1 cellular context compared by ENCODE assay signal in genomic region chr14:73696466-73697390, GRCh38.
A peak's percentile ranks its signal among the peaks of the same experiment; 100 is the strongest.
TF ChIP-seq lines count a peak whose summit lies in the region.

No MANE protein-coding gene starts in this region.

TF ChIP-seq in GM12878, 131 proteins besides CTCF, POLR2A, EP300 and RAD21 (continued from another document and continues in another):
- TF ChIP-seq, protein P1, sequence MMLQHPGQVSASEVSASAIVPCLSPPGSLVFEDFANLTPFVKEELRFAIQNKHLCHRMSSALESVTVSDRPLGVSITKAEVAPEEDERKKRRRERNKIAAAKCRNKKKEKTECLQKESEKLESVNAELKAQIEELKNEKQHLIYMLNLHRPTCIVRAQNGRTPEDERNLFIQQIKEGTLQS (IDR thresholded peaks at IDR 0.05; ENCODE audit: borderline replicate concordance, extremely low read depth, low read depth, low read length) = no peak
- TF ChIP-seq ATF7 (IDR thresholded peaks at IDR 0.05; ENCODE audit: low read depth) = peak; percentile 86
- peak; percentile 53; the same call in 1 of the 2 replicates for TF ChIP-seq GATAD2B (conservative IDR thresholded peaks at IDR 0.05; ENCODE audit: low read depth)
- TF ChIP-seq POLR2AphosphoS5 (IDR thresholded peaks at IDR 0.05; ENCODE audit: low read length) = no peak
- TF ChIP-seq NBN (IDR thresholded peaks at IDR 0.05) = 0 out of 2 replicates have a peak, but pooled peaks have one; percentile 64
- no peak for TF ChIP-seq E4F1 (IDR thresholded peaks at IDR 0.05; ENCODE audit: borderline replicate concordance, partially characterized antibody)
- TF ChIP-seq BHLHE40 (IDR thresholded peaks at IDR 0.05; ENCODE audit: borderline replicate concordance in 1 of 2, low read depth in 2 of 2, low read length in 1 of 2) = peak in 1 of 2 experiments; percentile 73; a peak in 2 of 4 replicates
- TF ChIP-seq MYC (IDR thresholded peaks at IDR 0.05; ENCODE audit: insufficient read depth, insufficient read length, insufficient replicate concordance, low read length, severe bottlenecking) = no peak
- TF ChIP-seq ZNF24 (IDR thresholded peaks at IDR 0.05) = peak; percentile 78
- peak in 1 of 2 experiments; percentile 14; a peak in 1 of 4 replicates for TF ChIP-seq ETV6 (conservative IDR thresholded peaks at IDR 0.05 in 1 of 2, IDR thresholded peaks at IDR 0.05 in 1 of 2; ENCODE audit: borderline replicate concordance in 1 of 2, low read depth in 1 of 2)
- TF ChIP-seq EED (IDR thresholded peaks at IDR 0.05; ENCODE audit: low read depth) = peak; percentile 86
- peak in 1 of 2 experiments; percentile 73; a peak in 1 of 4 replicates for TF ChIP-seq SRF (IDR thresholded peaks at IDR 0.05; ENCODE audit: low read depth in 2 of 2, low read length in 2 of 2)
- TF ChIP-seq KAT2A (conservative IDR thresholded peaks at IDR 0.05; ENCODE audit: control insufficient read depth, low read depth, low read length) = no peak
- TF ChIP-seq KLF5 (IDR thresholded peaks at IDR 0.05; ENCODE audit: partially characterized antibody) = peak; percentile 55
- TF ChIP-seq, protein P2, sequence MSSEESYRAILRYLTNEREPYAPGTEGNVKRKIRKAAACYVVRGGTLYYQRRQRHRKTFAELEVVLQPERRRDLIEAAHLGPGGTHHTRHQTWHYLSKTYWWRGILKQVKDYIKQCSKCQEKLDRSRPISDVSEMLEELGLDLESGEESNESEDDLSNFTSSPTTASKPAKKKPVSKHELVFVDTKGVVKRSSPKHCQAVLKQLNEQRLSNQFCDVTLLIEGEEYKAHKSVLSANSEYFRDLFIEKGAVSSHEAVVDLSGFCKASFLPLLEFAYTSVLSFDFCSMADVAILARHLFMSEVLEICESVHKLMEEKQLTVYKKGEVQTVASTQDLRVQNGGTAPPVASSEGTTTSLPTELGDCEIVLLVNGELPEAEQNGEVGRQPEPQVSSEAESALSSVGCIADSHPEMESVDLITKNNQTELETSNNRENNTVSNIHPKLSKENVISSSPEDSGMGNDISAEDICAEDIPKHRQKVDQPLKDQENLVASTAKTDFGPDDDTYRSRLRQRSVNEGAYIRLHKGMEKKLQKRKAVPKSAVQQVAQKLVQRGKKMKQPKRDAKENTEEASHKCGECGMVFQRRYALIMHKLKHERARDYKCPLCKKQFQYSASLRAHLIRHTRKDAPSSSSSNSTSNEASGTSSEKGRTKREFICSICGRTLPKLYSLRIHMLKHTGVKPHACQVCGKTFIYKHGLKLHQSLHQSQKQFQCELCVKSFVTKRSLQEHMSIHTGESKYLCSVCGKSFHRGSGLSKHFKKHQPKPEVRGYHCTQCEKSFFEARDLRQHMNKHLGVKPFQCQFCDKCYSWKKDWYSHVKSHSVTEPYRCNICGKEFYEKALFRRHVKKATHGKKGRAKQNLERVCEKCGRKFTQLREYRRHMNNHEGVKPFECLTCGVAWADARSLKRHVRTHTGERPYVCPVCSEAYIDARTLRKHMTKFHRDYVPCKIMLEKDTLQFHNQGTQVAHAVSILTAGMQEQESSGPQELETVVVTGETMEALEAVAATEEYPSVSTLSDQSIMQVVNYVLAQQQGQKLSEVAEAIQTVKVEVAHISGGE (CRISPR knock-in tag; IDR thresholded peaks at IDR 0.05) = no peak
- TF ChIP-seq, protein P3, sequence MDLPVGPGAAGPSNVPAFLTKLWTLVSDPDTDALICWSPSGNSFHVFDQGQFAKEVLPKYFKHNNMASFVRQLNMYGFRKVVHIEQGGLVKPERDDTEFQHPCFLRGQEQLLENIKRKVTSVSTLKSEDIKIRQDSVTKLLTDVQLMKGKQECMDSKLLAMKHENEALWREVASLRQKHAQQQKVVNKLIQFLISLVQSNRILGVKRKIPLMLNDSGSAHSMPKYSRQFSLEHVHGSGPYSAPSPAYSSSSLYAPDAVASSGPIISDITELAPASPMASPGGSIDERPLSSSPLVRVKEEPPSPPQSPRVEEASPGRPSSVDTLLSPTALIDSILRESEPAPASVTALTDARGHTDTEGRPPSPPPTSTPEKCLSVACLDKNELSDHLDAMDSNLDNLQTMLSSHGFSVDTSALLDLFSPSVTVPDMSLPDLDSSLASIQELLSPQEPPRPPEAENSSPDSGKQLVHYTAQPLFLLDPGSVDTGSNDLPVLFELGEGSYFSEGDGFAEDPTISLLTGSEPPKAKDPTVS (IDR thresholded peaks at IDR 0.05; ENCODE audit: low read depth, low read length) = no peak
- TF ChIP-seq, protein P4, sequence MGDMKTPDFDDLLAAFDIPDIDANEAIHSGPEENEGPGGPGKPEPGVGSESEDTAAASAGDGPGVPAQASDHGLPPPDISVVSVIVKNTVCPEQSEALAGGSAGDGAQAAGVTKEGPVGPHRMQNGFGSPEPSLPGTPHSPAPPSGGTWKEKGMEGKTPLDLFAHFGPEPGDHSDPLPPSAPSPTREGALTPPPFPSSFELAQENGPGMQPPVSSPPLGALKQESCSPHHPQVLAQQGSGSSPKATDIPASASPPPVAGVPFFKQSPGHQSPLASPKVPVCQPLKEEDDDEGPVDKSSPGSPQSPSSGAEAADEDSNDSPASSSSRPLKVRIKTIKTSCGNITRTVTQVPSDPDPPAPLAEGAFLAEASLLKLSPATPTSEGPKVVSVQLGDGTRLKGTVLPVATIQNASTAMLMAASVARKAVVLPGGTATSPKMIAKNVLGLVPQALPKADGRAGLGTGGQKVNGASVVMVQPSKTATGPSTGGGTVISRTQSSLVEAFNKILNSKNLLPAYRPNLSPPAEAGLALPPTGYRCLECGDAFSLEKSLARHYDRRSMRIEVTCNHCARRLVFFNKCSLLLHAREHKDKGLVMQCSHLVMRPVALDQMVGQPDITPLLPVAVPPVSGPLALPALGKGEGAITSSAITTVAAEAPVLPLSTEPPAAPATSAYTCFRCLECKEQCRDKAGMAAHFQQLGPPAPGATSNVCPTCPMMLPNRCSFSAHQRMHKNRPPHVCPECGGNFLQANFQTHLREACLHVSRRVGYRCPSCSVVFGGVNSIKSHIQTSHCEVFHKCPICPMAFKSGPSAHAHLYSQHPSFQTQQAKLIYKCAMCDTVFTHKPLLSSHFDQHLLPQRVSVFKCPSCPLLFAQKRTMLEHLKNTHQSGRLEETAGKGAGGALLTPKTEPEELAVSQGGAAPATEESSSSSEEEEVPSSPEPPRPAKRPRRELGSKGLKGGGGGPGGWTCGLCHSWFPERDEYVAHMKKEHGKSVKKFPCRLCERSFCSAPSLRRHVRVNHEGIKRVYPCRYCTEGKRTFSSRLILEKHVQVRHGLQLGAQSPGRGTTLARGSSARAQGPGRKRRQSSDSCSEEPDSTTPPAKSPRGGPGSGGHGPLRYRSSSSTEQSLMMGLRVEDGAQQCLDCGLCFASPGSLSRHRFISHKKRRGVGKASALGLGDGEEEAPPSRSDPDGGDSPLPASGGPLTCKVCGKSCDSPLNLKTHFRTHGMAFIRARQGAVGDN (IDR thresholded peaks at IDR 0.05) = peak; percentile 43; the same call in 1 of the 2 replicates
- no peak for TF ChIP-seq CUX1 (IDR thresholded peaks at IDR 0.05; ENCODE audit: insufficient replicate concordance, low read depth, low read length)
- TF ChIP-seq BCL3 (IDR thresholded peaks at IDR 0.05; ENCODE audit: borderline replicate concordance, insufficient read depth, low read depth, low read length, poor library complexity, severe bottlenecking) = peak; percentile 93
- TF ChIP-seq BACH1 (IDR thresholded peaks at IDR 0.05; ENCODE audit: borderline replicate concordance) = peak; percentile 89; the same call in 1 of the 2 replicates
- TF ChIP-seq CEBPB (IDR thresholded peaks at IDR 0.05; ENCODE audit: borderline replicate concordance in 1 of 2, low read depth in 2 of 2, low read length in 2 of 2) = peak in 1 of 2 experiments; percentile 62; a peak in 1 of 4 replicates
- no peak for TF ChIP-seq SMC3 (IDR thresholded peaks at IDR 0.05; ENCODE audit: borderline replicate concordance, low read length)
- peak; percentile 99 for TF ChIP-seq IRF4 (IDR thresholded peaks at IDR 0.05; ENCODE audit: low read depth, low read length)
- no peak for TF ChIP-seq SIN3A (IDR thresholded peaks at IDR 0.05; ENCODE audit: low read depth, low read length)
- TF ChIP-seq PAX5 (IDR thresholded peaks at IDR 0.05; ENCODE audit: borderline replicate concordance, low read depth, low read length) = peak; percentile 85
- TF ChIP-seq CHD4 (IDR thresholded peaks at IDR 0.05) = no peak
- peak; percentile 79; the same call in 1 of the 3 replicates for TF ChIP-seq POU2F2 (IDR thresholded peaks at IDR 0.05; ENCODE audit: borderline replicate concordance, low read depth, low read length)
- TF ChIP-seq PKNOX1 (IDR thresholded peaks at IDR 0.05) = peak; percentile 70
- peak; percentile 96 for TF ChIP-seq ATF2 (IDR thresholded peaks at IDR 0.05; ENCODE audit: low read length)
- TF ChIP-seq ZSCAN29 (IDR thresholded peaks at IDR 0.05) = 0 out of 2 replicates have a peak, but pooled peaks have one; percentile 41
- no peak for TF ChIP-seq FOXK2 (IDR thresholded peaks at IDR 0.05)
- peak; percentile 97 for TF ChIP-seq MTA2 (IDR thresholded peaks at IDR 0.05; ENCODE audit: low read depth)
- TF ChIP-seq YY1 (IDR thresholded peaks at IDR 0.05; ENCODE audit: low read depth, low read length) = peak; percentile 49; the same call in 1 of the 2 replicates
- TF ChIP-seq GABPA (IDR thresholded peaks at IDR 0.05; ENCODE audit: low read depth) = peak; percentile 69
- TF ChIP-seq WRNIP1 (IDR thresholded peaks at IDR 0.05; ENCODE audit: borderline replicate concordance, low read depth, low read length) = no peak
- peak; percentile 99 for TF ChIP-seq JUNB (IDR thresholded peaks at IDR 0.05)
- peak; percentile 89 to 95 for TF ChIP-seq IKZF2 (IDR thresholded peaks at IDR 0.05)
